Comparison of ENCODE assay signal across 28 cellular contexts in genomic region chr6:129136751-129137150, GRCh38.
"Had no signal": no experiment of that assay in that cellular context is flagged by ENCODE, and none has a peak within 500 bp of the region (broad histone marks: within the 10 kb centered on the region; RNA-seq: fewer than 3 reads in every experiment).

No MANE protein-coding gene starts in this region.

- H3K4me3 ChIP-seq: left lung, sigmoid colon, thyroid gland, upper lobe of left lung had no signal

- H3K27ac ChIP-seq: thyroid gland had no signal

- H3K36me3 Mint-ChIP-seq: activated naive CD4-positive, alpha-beta T cell treated with anti-CD3 and anti-CD28 coated beads, Interleukin-2, amount 50 U/mL, for 24 hours; immature natural killer cell; stimulated activated memory B cell treated with anti-CD40 and anti-IgM and Interleukin-4, amounts not matched to agents 10 μg/mL and 1 μg/mL and 100 μg/mL, for 72 hours had no signal

- DNase-seq: activated B cell treated with CpG ODN at 0.5 μM for 24 hours; activated CD4-positive, alpha-beta T cell treated with anti-CD3 and anti-CD28 coated beads, Interleukin-2, amount 50 U/mL, for 1 hour; activated CD8-positive, alpha-beta T cell treated with anti-CD3 and anti-CD28 coated beads for 36 hours; activated gamma-delta T cell treated with Interleukin-2 at 50 U/mL for 16 hours; activated naive CD8-positive, alpha-beta T cell treated with anti-CD3 and anti-CD28 coated beads, Interleukin-2, amount 50 U/mL, for 24 hours; activated T-cell treated with anti-CD3 and anti-CD28 coated beads, Interleukin-2, amount 50 U/mL, for 4 hours; effector memory CD8-positive, alpha-beta T cell; foreskin melanocyte; hypothalamus; immature natural killer cell; left lung; sigmoid colon; small intestine; stimulated activated CD4-positive, alpha-beta T cell treated with anti-CD3 and anti-CD28 coated beads, Interleukin-1b, Interleukin-23, amount 100 ng/mL, for 48 hours; stimulated activated CD4-positive, alpha-beta T cell treated with anti-CD3 and anti-CD28 coated beads, Interleukin-4, amount 100 ng/mL, for 4 hours; stimulated activated CD8-positive, alpha-beta memory T cell treated with anti-CD3 and anti-CD28 coated beads, Interleukin-4, amount 100 ng/mL, for 48 hours; stimulated activated naive CD8-positive, alpha-beta T cell treated with anti-CD3 and anti-CD28 coated beads, Interleukin-15, amount 100 ng/mL, for 72 hours; substantia nigra; T-helper 1 cell; thyroid gland; upper lobe of left lung had no signal

- FAIRE-seq: endothelial cell of umbilical vein had no signal

- ATAC-seq: activated CD8-positive, alpha-beta T cell treated with anti-CD3 and anti-CD28 coated beads for 36 hours; activated naive CD8-positive, alpha-beta T cell treated with anti-CD3 and anti-CD28 coated beads, Interleukin-2, amount 50 U/mL, for 24 hours; activated T-cell treated with anti-CD3 and anti-CD28 coated beads, Interleukin-2, amount 50 U/mL, for 4 hours; activated T-helper 17 cell treated with anti-CD3 and anti-CD28 coated beads, Interleukin-2, amount 50 U/mL, for 72 hours; effector memory CD8-positive, alpha-beta T cell; esophagus mucosa; left lung; stimulated activated memory B cell treated with anti-CD40 and anti-IgM and Interleukin-4, amounts not matched to agents 10 μg/mL and 1 μg/mL and 100 μg/mL, for 72 hours; stimulated activated naive CD8-positive, alpha-beta T cell treated with anti-CD3 and anti-CD28 coated beads, Interleukin-15, amount 100 ng/mL, for 72 hours had no signal

- H3K9me3 Mint-ChIP-seq: activated B cell treated with CpG ODN at 0.5 μM for 24 hours; activated CD8-positive, alpha-beta T cell treated with anti-CD3 and anti-CD28 coated beads for 36 hours; activated naive CD4-positive, alpha-beta T cell treated with anti-CD3 and anti-CD28 coated beads, Interleukin-2, amount 50 U/mL, for 24 hours; activated naive CD8-positive, alpha-beta T cell treated with anti-CD3 and anti-CD28 coated beads, Interleukin-2, amount 50 U/mL, for 24 hours; activated T-cell treated with anti-CD3 and anti-CD28 coated beads, Interleukin-2, amount 50 U/mL, for 4 hours; activated T-helper 17 cell treated with anti-CD3 and anti-CD28 coated beads, Interleukin-2, amount 50 U/mL, for 72 hours; effector memory CD8-positive, alpha-beta T cell; immature natural killer cell; nephron; stimulated activated memory B cell treated with anti-CD40 and anti-IgM and Interleukin-4, amounts not matched to agents 10 μg/mL and 1 μg/mL and 100 μg/mL, for 72 hours; stimulated activated naive CD8-positive, alpha-beta T cell treated with anti-CD3 and anti-CD28 coated beads, Interleukin-15, amount 100 ng/mL, for 72 hours; T-helper 2 cell treated with Interferon-gamma antibody and Interleukin-4, amounts not matched to agents 5 μg/mL and 100 μg/mL, for 36 hours had no signal

- H3K27me3 ChIP-seq: left lung, sigmoid colon, thyroid gland, upper lobe of left lung had no signal

- H3K4me1 Mint-ChIP-seq: activated B cell treated with CpG ODN at 0.5 μM for 24 hours; activated naive CD4-positive, alpha-beta T cell treated with anti-CD3 and anti-CD28 coated beads, Interleukin-2, amount 50 U/mL, for 24 hours; activated naive CD8-positive, alpha-beta T cell treated with anti-CD3 and anti-CD28 coated beads, Interleukin-2, amount 50 U/mL, for 24 hours; activated T-helper 17 cell treated with anti-CD3 and anti-CD28 coated beads, Interleukin-2, amount 50 U/mL, for 72 hours; immature natural killer cell; stimulated activated memory B cell treated with anti-CD40 and anti-IgM and Interleukin-4, amounts not matched to agents 10 μg/mL and 1 μg/mL and 100 μg/mL, for 72 hours; stimulated activated naive CD8-positive, alpha-beta T cell treated with anti-CD3 and anti-CD28 coated beads, Interleukin-15, amount 100 ng/mL, for 72 hours had no signal

- H3K27me3 Mint-ChIP-seq: activated B cell treated with CpG ODN at 0.5 μM for 24 hours; stimulated activated memory B cell treated with anti-CD40 and anti-IgM and Interleukin-4, amounts not matched to agents 10 μg/mL and 1 μg/mL and 100 μg/mL, for 72 hours had no signal

- H3K4me3 Mint-ChIP-seq: activated B cell treated with CpG ODN at 0.5 μM for 24 hours; activated CD8-positive, alpha-beta T cell treated with anti-CD3 and anti-CD28 coated beads for 36 hours; activated naive CD4-positive, alpha-beta T cell treated with anti-CD3 and anti-CD28 coated beads, Interleukin-2, amount 50 U/mL, for 24 hours; activated naive CD8-positive, alpha-beta T cell treated with anti-CD3 and anti-CD28 coated beads, Interleukin-2, amount 50 U/mL, for 24 hours; activated T-cell treated with anti-CD3 and anti-CD28 coated beads, Interleukin-2, amount 50 U/mL, for 4 hours; activated T-helper 17 cell treated with anti-CD3 and anti-CD28 coated beads, Interleukin-2, amount 50 U/mL, for 72 hours; effector memory CD8-positive, alpha-beta T cell; immature natural killer cell; nephron; stimulated activated memory B cell treated with anti-CD40 and anti-IgM and Interleukin-4, amounts not matched to agents 10 μg/mL and 1 μg/mL and 100 μg/mL, for 72 hours; stimulated activated naive CD8-positive, alpha-beta T cell treated with anti-CD3 and anti-CD28 coated beads, Interleukin-15, amount 100 ng/mL, for 72 hours; T-helper 2 cell treated with Interferon-gamma antibody and Interleukin-4, amounts not matched to agents 5 μg/mL and 100 μg/mL, for 36 hours had no signal

- H3K27ac Mint-ChIP-seq: activated B cell treated with CpG ODN at 0.5 μM for 24 hours; activated CD8-positive, alpha-beta T cell treated with anti-CD3 and anti-CD28 coated beads for 36 hours; activated naive CD4-positive, alpha-beta T cell treated with anti-CD3 and anti-CD28 coated beads, Interleukin-2, amount 50 U/mL, for 24 hours; activated naive CD8-positive, alpha-beta T cell treated with anti-CD3 and anti-CD28 coated beads, Interleukin-2, amount 50 U/mL, for 24 hours; activated T-helper 17 cell treated with anti-CD3 and anti-CD28 coated beads, Interleukin-2, amount 50 U/mL, for 72 hours; effector memory CD8-positive, alpha-beta T cell; immature natural killer cell; nephron; stimulated activated memory B cell treated with anti-CD40 and anti-IgM and Interleukin-4, amounts not matched to agents 10 μg/mL and 1 μg/mL and 100 μg/mL, for 72 hours; stimulated activated naive CD8-positive, alpha-beta T cell treated with anti-CD3 and anti-CD28 coated beads, Interleukin-15, amount 100 ng/mL, for 72 hours; T-helper 2 cell treated with Interferon-gamma antibody and Interleukin-4, amounts not matched to agents 5 μg/mL and 100 μg/mL, for 36 hours had no signal
